In the genomic region with DNA sequence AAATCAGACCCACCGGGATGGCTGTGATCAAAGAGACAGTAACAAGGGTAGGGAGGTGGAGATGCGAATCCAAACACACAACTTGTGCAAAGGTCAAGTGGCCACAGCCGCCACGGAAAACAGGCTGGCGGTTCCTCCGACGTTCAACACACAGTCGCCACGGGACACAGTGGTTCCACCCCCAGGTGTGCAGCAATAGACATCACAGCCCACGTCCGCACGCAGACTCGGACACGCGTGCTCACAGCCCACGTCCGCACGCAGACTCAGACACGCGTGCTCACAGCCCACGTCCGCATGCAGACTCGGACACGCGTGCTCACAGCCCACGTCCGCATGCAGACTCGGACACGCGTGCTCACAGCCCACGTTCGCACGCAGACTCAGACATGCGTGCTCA, we compare ENCODE assay signal across 13 cellular contexts.
DNase-seq lines count a peak whose midpoint lies in the region; ATAC-seq and TF ChIP-seq lines count a peak whose summit lies in the region.
"Had no signal": no experiment of that assay in that cellular context is flagged by ENCODE, and none has a peak within 500 bp of the region (broad histone marks: within the 10 kb centered on the region; RNA-seq: fewer than 3 reads in every experiment).

No MANE protein-coding gene starts in this region.

- peak overlapping the region; percentile 40 for H2BK5ac ChIP-seq in neuronal stem cell (ENCODE audit: low read length)

- peak overlapping the region; percentile 45 for H3K23ac ChIP-seq in neuronal stem cell (ENCODE audit: low read depth, low read length, poor library complexity)

- no peaks in the 10 kb centered on the region for H3K27me3 Mint-ChIP-seq in activated naive CD4-positive, alpha-beta T cell treated with anti-CD3 and anti-CD28 coated beads for 36 hours (ENCODE audit: low read depth)
- no peaks in the 10 kb centered on the region for H3K27me3 Mint-ChIP-seq in dendritic cell treated with granulocyte-macrophage colony-stimulating factor and Interleukin-4, amounts not matched to agents 40 ng/mL and 50 ng/mL, for 4 days

- H3K9me3 ChIP-seq in neuronal stem cell (replicated peaks in 1 of 2; ENCODE audit: control insufficient read depth in 2 of 2, insufficient read depth in 1 of 2, low read depth in 1 of 2, low read length in 2 of 2): peaks cover 0 to 5% of the 10 kb centered on the region in 2 donors
- H3K9me3 ChIP-seq in upper lobe of left lung: no peaks in the 10 kb centered on the region
- no peaks in the 10 kb centered on the region for H3K9me3 ChIP-seq in aorta (ENCODE audit: control insufficient read depth, low read length)
- H3K9me3 ChIP-seq: HAP-1, mucosa of descending colon had no signal

- H3K27ac Mint-ChIP-seq in activated naive CD4-positive, alpha-beta T cell treated with anti-CD3 and anti-CD28 coated beads for 36 hours: peak overlapping the region; percentile 30
- H3K27ac Mint-ChIP-seq in dendritic cell treated with granulocyte-macrophage colony-stimulating factor and Interleukin-4, amounts not matched to agents 40 ng/mL and 50 ng/mL, for 4 days: peak overlapping the region; percentile 33

- TF ChIP-seq CTCF in upper lobe of left lung (IDR thresholded peaks at IDR 0.05): no peak

- no peak overlapping the region for H2AFZ ChIP-seq in neuronal stem cell (ENCODE audit: low read length)

- H3K27ac ChIP-seq in neuronal stem cell (replicated peaks; ENCODE audit: low read length) (no peak overlapping the region), upper lobe of left lung (peak overlapping the region; percentile 9 to 98 (median 54)), aorta (ENCODE audit: low read depth in 1 of 2, low read length in 2 of 2) (peak overlapping the region in 1 of 2 donors; percentile 15)

- peak overlapping the region; percentile 93 for H4K91ac ChIP-seq in neuronal stem cell (ENCODE audit: low read depth, low read length, poor library complexity)

- peak overlapping the region; percentile 86 for H4K8ac ChIP-seq in neuronal stem cell (ENCODE audit: low read depth, low read length)

- no peak overlapping the region for H3K4me2 ChIP-seq in neuronal stem cell (ENCODE audit: insufficient read depth, low read length, poor library complexity, severe bottlenecking)

- peaks cover 2 to 10% of the 10 kb centered on the region in 2 donors for H3K36me3 ChIP-seq in neuronal stem cell (replicated peaks in 1 of 2; ENCODE audit: control insufficient read depth in 2 of 2, insufficient read depth in 2 of 2, low read length in 2 of 2)
- no peaks in the 10 kb centered on the region for H3K36me3 ChIP-seq in upper lobe of left lung
- H3K36me3 ChIP-seq in aorta (ENCODE audit: control insufficient read depth in 1 of 2, insufficient read depth in 2 of 2, low read length in 1 of 2): no peaks in the 10 kb centered on the region
- H3K36me3 ChIP-seq: HAP-1 had no signal

- peak overlapping the region; percentile 24 for H2BK120ac ChIP-seq in neuronal stem cell (ENCODE audit: low read depth, low read length)

- peak overlapping the region; percentile 90 for H3K14ac ChIP-seq in neuronal stem cell (ENCODE audit: low read length)

- no peak overlapping the region for H3K4me3 ChIP-seq in neuronal stem cell (ENCODE audit: low read length in 2 of 2)
- H3K4me3 ChIP-seq in upper lobe of left lung: no peak overlapping the region
- H3K4me3 ChIP-seq in aorta (ENCODE audit: low read length in 2 of 2): no peak overlapping the region
- H3K4me3 ChIP-seq: HAP-1, mucosa of descending colon had no signal

- no peak overlapping the region for H3K4me3 Mint-ChIP-seq in activated naive CD4-positive, alpha-beta T cell treated with anti-CD3 and anti-CD28 coated beads for 36 hours
- no peak overlapping the region for H3K4me3 Mint-ChIP-seq in dendritic cell treated with granulocyte-macrophage colony-stimulating factor and Interleukin-4, amounts not matched to agents 40 ng/mL and 50 ng/mL, for 4 days

- peak overlapping the region; percentile 63 for H2BK15ac ChIP-seq in neuronal stem cell (ENCODE audit: low read length)

- no peak for TF ChIP-seq EP300 in upper lobe of left lung (IDR thresholded peaks at IDR 0.05)

- no CpG with 5 or more reads among the region's 34 CpGs for WGBS in neuronal stem cell (ENCODE audit: extremely low coverage in 2 of 2, insufficient read length in 2 of 2, insufficient replicate concordance in 1 of 2), 2 donors
- 92 to 93% methylated on average over 33 to 34 of the region's 34 CpGs for WGBS in upper lobe of left lung, 2 donors
- 95 to 97% methylated on average over 34 of the region's 34 CpGs for WGBS in aorta, 2 donors

- H2BK12ac ChIP-seq in neuronal stem cell (ENCODE audit: low read length): peak overlapping the region; percentile 99

- no peak for TF ChIP-seq POLR2A in upper lobe of left lung (IDR thresholded peaks at IDR 0.05)

- peak overlapping the region; percentile 93 for H3K4ac ChIP-seq in neuronal stem cell (ENCODE audit: low read length)

- intact Hi-C loops in activated naive CD4-positive, alpha-beta T cell treated with anti-CD3 and anti-CD28 coated beads for 36 hours (cut with micrococcal nuclease): loop anchor here (10.0 kb wide), 1 partner anchor 858 kb away; a partner anchor contains a TSS
- intact Hi-C loops in dendritic cell treated with granulocyte-macrophage colony-stimulating factor and Interleukin-4, amounts not matched to agents 40 ng/mL and 50 ng/mL, for 4 days (cut with micrococcal nuclease): loop anchor here (5.0 kb wide), 1 partner anchor 55 kb away; no protein-coding TSS in a partner anchor
- intact Hi-C loops in aorta (cut with DNase I): no loop called here

- H3K18ac ChIP-seq in neuronal stem cell (ENCODE audit: low read length): peak overlapping the region; percentile 98

- H3K4me1 ChIP-seq in neuronal stem cell (ENCODE audit: control insufficient read depth in 2 of 2, insufficient read depth in 1 of 2, low read depth in 1 of 2, low read length in 2 of 2): peaks cover 27 to 33% of the 10 kb centered on the region in 2 donors
- H3K4me1 ChIP-seq in upper lobe of left lung: peaks cover 54 to 72% (median 66%) of the 10 kb centered on the region in 4 donors
- H3K4me1 ChIP-seq in aorta (ENCODE audit: control insufficient read depth in 1 of 2, insufficient read depth in 2 of 2, low read length in 2 of 2): no peaks in the 10 kb centered on the region

- H2AK5ac ChIP-seq in neuronal stem cell (ENCODE audit: low read depth, low read length): peak overlapping the region; percentile 94

- H3K27me3 ChIP-seq in neuronal stem cell (ENCODE audit: control insufficient read depth in 3 of 3, insufficient read depth in 3 of 3, low read depth in 1 of 3, low read length in 3 of 3) (no peaks in the 10 kb centered on the region), upper lobe of left lung (no peaks in the 10 kb centered on the region), aorta (ENCODE audit: control insufficient read depth in 1 of 2, insufficient read depth in 2 of 2, low read length in 1 of 2) (no peaks in the 10 kb centered on the region)

- H3K36me3 Mint-ChIP-seq in activated naive CD4-positive, alpha-beta T cell treated with anti-CD3 and anti-CD28 coated beads for 36 hours (ENCODE audit: low read depth): peaks cover 10% of the 10 kb centered on the region
- H3K36me3 Mint-ChIP-seq in dendritic cell treated with granulocyte-macrophage colony-stimulating factor and Interleukin-4, amounts not matched to agents 40 ng/mL and 50 ng/mL, for 4 days (ENCODE audit: low read depth): peaks cover 23% of the 10 kb centered on the region

- ATAC-seq in upper lobe of left lung (ENCODE audit: low FRiP score in 2 of 2): no peak
- no peak for ATAC-seq in aorta (ENCODE audit: low FRiP score)
- ATAC-seq: mucosa of descending colon had no signal

- H3K9me3 Mint-ChIP-seq in activated naive CD4-positive, alpha-beta T cell treated with anti-CD3 and anti-CD28 coated beads for 36 hours: no peaks in the 10 kb centered on the region
- no peaks in the 10 kb centered on the region for H3K9me3 Mint-ChIP-seq in dendritic cell treated with granulocyte-macrophage colony-stimulating factor and Interleukin-4, amounts not matched to agents 40 ng/mL and 50 ng/mL, for 4 days

- no peak for DNase-seq in activated naive CD4-positive, alpha-beta T cell treated with anti-CD3 and anti-CD28 coated beads for 36 hours
- no peak for DNase-seq in activated naive CD4-positive, alpha-beta T cell treated with Interleukin-2 at 50 U/mL for 16 hours
- DNase-seq in neuronal stem cell (ENCODE audit: low spot score) (no peak), upper lobe of left lung (no peak), cerebellar cortex (ENCODE audit: low spot score) (no peak), aorta (no peak), NCI-H1105 (lab: John Stamatoyannopoulos, UW) (no peak)
- DNase-seq: activated CD8-positive, alpha-beta memory T cell treated with anti-CD3 and anti-CD28 coated beads, Interleukin-2, amount 50 U/mL, for 4 hours; Calu3; mucosa of descending colon; OCI-M1 had no signal

- CTCF ChIA-PET in activated naive CD4-positive, alpha-beta T cell treated with anti-CD3 and anti-CD28 coated beads for 36 hours (lab: Charles Lee): no interaction called here

- H3K4me1 Mint-ChIP-seq in activated naive CD4-positive, alpha-beta T cell treated with anti-CD3 and anti-CD28 coated beads for 36 hours (ENCODE audit: low read depth): peaks cover 70% of the 10 kb centered on the region
- peaks cover 83% of the 10 kb centered on the region for H3K4me1 Mint-ChIP-seq in dendritic cell treated with granulocyte-macrophage colony-stimulating factor and Interleukin-4, amounts not matched to agents 40 ng/mL and 50 ng/mL, for 4 days (ENCODE audit: low read depth)

- H3K9ac ChIP-seq in neuronal stem cell (ENCODE audit: low read depth, low read length, poor library complexity): peak overlapping the region; percentile 75

- peaks cover 10% of the 10 kb centered on the region for H3K79me1 ChIP-seq in neuronal stem cell (ENCODE audit: low read depth, low read length)

Comparison
In these comparisons a context has a peak if more than half of its experiments do, and no peak if none do; other contexts are left out.
1. intact Hi-C loops: an anchor here in activated naive CD4-positive, alpha-beta T cell treated with anti-CD3 and anti-CD28 coated beads for 36 hours (10.0 kb wide) and dendritic cell treated with granulocyte-macrophage colony-stimulating factor and Interleukin-4, amounts not matched to agents 40 ng/mL and 50 ng/mL, for 4 days (5.0 kb wide); none called in aorta.